Comparison of ENCODE assay signal across 25 cellular contexts in the genomic region with DNA sequence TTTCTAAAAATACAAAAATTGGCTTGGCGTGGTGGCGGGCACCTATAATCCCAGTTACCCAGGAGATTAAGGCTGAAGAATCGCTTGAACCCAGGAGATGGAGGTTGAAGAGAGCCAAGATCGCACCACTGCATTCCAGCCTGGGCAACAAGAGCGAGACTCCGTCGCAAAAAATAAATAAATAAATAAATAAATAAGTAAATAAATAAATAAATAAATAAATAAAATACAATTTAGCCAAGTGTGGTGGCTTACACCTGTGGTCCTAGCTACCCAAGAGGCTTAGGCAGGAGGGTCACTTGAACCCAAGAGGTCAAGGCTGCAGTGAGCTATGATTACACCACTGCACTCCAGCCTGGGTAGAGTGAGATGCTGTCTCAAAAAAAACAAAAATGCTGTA.
"Had no signal": no experiment of that assay in that cellular context is flagged by ENCODE, and none has a peak within 500 bp of the region (broad histone marks: within the 10 kb centered on the region; RNA-seq: fewer than 3 reads in every experiment).

No MANE protein-coding gene starts in this region.

- H3K36me3 ChIP-seq: brain microvascular endothelial cell, esophagus muscularis mucosa had no signal

- H3K27ac Mint-ChIP-seq: activated CD4-positive, alpha-beta memory T cell treated with anti-CD3 and anti-CD28 coated beads for 36 hours; activated CD4-positive, alpha-beta T cell treated with anti-CD3 and anti-CD28 coated beads for 36 hours; activated CD4-positive, alpha-beta T cell treated with anti-CD3 and anti-CD28 coated beads, Interleukin-2, amount 10 ng/mL, durations not matched to agents 24 days and 14 days; activated CD8-positive, alpha-beta memory T cell treated with anti-CD3 and anti-CD28 coated beads, Interleukin-2, amount 10 ng/mL, durations not matched to agents 7 days and 5 days; activated CD8-positive, alpha-beta T cell treated with anti-CD3 and anti-CD28 coated beads, Interleukin-2, amount 10 ng/mL, durations not matched to agents 7 days and 5 days; activated naive CD4-positive, alpha-beta T cell treated with anti-CD3 and anti-CD28 coated beads, Interleukin-2, amount 10 ng/mL, durations not matched to agents 7 days and 5 days; activated naive CD4-positive, alpha-beta T cell treated with anti-CD3 and anti-CD28 coated beads, Interleukin-2, amount 50 U/mL, for 72 hours; activated naive CD8-positive, alpha-beta T cell treated with anti-CD3 and anti-CD28 coated beads, Interleukin-2, amount 10 ng/mL, durations not matched to agents 7 days and 5 days; dendritic cell treated with granulocyte-macrophage colony-stimulating factor and Interleukin-4, amounts not matched to agents 40 ng/mL and 50 ng/mL, for 4 days; endodermal cell had no signal

- ATAC-seq: activated CD4-positive, alpha-beta T cell treated with anti-CD3 and anti-CD28 coated beads for 36 hours; activated CD8-positive, alpha-beta memory T cell treated with anti-CD3 and anti-CD28 coated beads, Interleukin-2, amount 10 ng/mL, durations not matched to agents 7 days and 5 days; activated CD8-positive, alpha-beta T cell treated with anti-CD3 and anti-CD28 coated beads, Interleukin-2, amount 10 ng/mL, durations not matched to agents 7 days and 5 days; activated naive CD4-positive, alpha-beta T cell treated with anti-CD3 and anti-CD28 coated beads, Interleukin-2, amount 50 U/mL, for 72 hours had no signal

- H3K4me3 Mint-ChIP-seq: activated CD4-positive, alpha-beta memory T cell treated with anti-CD3 and anti-CD28 coated beads for 36 hours; activated CD4-positive, alpha-beta T cell treated with anti-CD3 and anti-CD28 coated beads for 36 hours; activated CD4-positive, alpha-beta T cell treated with anti-CD3 and anti-CD28 coated beads, Interleukin-2, amount 10 ng/mL, durations not matched to agents 24 days and 14 days; activated CD8-positive, alpha-beta memory T cell treated with anti-CD3 and anti-CD28 coated beads, Interleukin-2, amount 10 ng/mL, durations not matched to agents 7 days and 5 days; activated CD8-positive, alpha-beta T cell treated with anti-CD3 and anti-CD28 coated beads, Interleukin-2, amount 10 ng/mL, durations not matched to agents 7 days and 5 days; activated naive CD4-positive, alpha-beta T cell treated with anti-CD3 and anti-CD28 coated beads, Interleukin-2, amount 10 ng/mL, durations not matched to agents 7 days and 5 days; activated naive CD8-positive, alpha-beta T cell treated with anti-CD3 and anti-CD28 coated beads, Interleukin-2, amount 10 ng/mL, durations not matched to agents 7 days and 5 days; central memory CD8-positive, alpha-beta T cell; dendritic cell treated with granulocyte-macrophage colony-stimulating factor and Interleukin-4, amounts not matched to agents 40 ng/mL and 50 ng/mL, for 4 days; endodermal cell had no signal

- H3K27me3 ChIP-seq: brain microvascular endothelial cell, dorsolateral prefrontal cortex, esophagus muscularis mucosa had no signal

- H3K27me3 Mint-ChIP-seq: activated CD4-positive, alpha-beta memory T cell treated with anti-CD3 and anti-CD28 coated beads for 36 hours; activated CD4-positive, alpha-beta T cell treated with anti-CD3 and anti-CD28 coated beads for 36 hours; activated CD4-positive, alpha-beta T cell treated with anti-CD3 and anti-CD28 coated beads, Interleukin-2, amount 10 ng/mL, durations not matched to agents 24 days and 14 days; activated CD8-positive, alpha-beta memory T cell treated with anti-CD3 and anti-CD28 coated beads, Interleukin-2, amount 10 ng/mL, durations not matched to agents 7 days and 5 days; activated naive CD4-positive, alpha-beta T cell treated with anti-CD3 and anti-CD28 coated beads, Interleukin-2, amount 10 ng/mL, durations not matched to agents 7 days and 5 days; activated naive CD8-positive, alpha-beta T cell treated with anti-CD3 and anti-CD28 coated beads, Interleukin-2, amount 10 ng/mL, durations not matched to agents 7 days and 5 days; dendritic cell treated with granulocyte-macrophage colony-stimulating factor and Interleukin-4, amounts not matched to agents 40 ng/mL and 50 ng/mL, for 4 days had no signal

- DNase-seq: activated CD4-positive, alpha-beta memory T cell treated with anti-CD3 and anti-CD28 coated beads for 36 hours; activated CD4-positive, alpha-beta T cell treated with anti-CD3 and anti-CD28 coated beads for 36 hours; activated CD4-positive, alpha-beta T cell treated with anti-CD3 and anti-CD28 coated beads, Interleukin-2, amount 10 ng/mL, durations not matched to agents 24 days and 14 days; activated CD4-positive, CD25-positive, alpha-beta regulatory T cell; activated CD4-positive, CD25-positive, alpha-beta regulatory T cell treated with anti-CD3 and anti-CD28 coated beads, Interleukin-2, amount 50 U/mL, for 72 hours; activated CD8-positive, alpha-beta memory T cell treated with anti-CD3 and anti-CD28 coated beads, Interleukin-2, amount 10 ng/mL, durations not matched to agents 7 days and 5 days; activated CD8-positive, alpha-beta memory T cell treated with anti-CD3 and anti-CD28 coated beads, Interleukin-2, amount 50 U/mL, for 4 hours; activated CD8-positive, alpha-beta T cell treated with anti-CD3 and anti-CD28 coated beads, Interleukin-2, amount 10 ng/mL, durations not matched to agents 7 days and 5 days; activated gamma-delta T cell; activated naive CD4-positive, alpha-beta T cell; activated naive CD4-positive, alpha-beta T cell treated with anti-CD3 and anti-CD28 coated beads, Interleukin-2, amount 10 ng/mL, durations not matched to agents 7 days and 5 days; activated naive CD8-positive, alpha-beta T cell treated with anti-CD3 and anti-CD28 coated beads, Interleukin-2, amount 10 ng/mL, durations not matched to agents 7 days and 5 days; activated T-cell treated with anti-CD3 and anti-CD28 coated beads, Interleukin-2, amount 50 U/mL, for 1 hour; activated T-cell treated with anti-CD3 and anti-CD28 coated beads, Interleukin-2, amount 50 U/mL, for 48 hours; anterior cingulate cortex; brain microvascular endothelial cell; effector memory CD4-positive, alpha-beta T cell; endodermal cell; T-helper 2 cell had no signal

- H3K36me3 Mint-ChIP-seq: activated CD4-positive, alpha-beta memory T cell treated with anti-CD3 and anti-CD28 coated beads for 36 hours; activated CD8-positive, alpha-beta memory T cell treated with anti-CD3 and anti-CD28 coated beads, Interleukin-2, amount 10 ng/mL, durations not matched to agents 7 days and 5 days; activated naive CD4-positive, alpha-beta T cell treated with anti-CD3 and anti-CD28 coated beads, Interleukin-2, amount 10 ng/mL, durations not matched to agents 7 days and 5 days; activated naive CD8-positive, alpha-beta T cell treated with anti-CD3 and anti-CD28 coated beads, Interleukin-2, amount 10 ng/mL, durations not matched to agents 7 days and 5 days had no signal

- H3K9me3 Mint-ChIP-seq: activated CD4-positive, alpha-beta memory T cell treated with anti-CD3 and anti-CD28 coated beads for 36 hours; activated naive CD4-positive, alpha-beta T cell treated with anti-CD3 and anti-CD28 coated beads, Interleukin-2, amount 10 ng/mL, durations not matched to agents 7 days and 5 days; activated naive CD8-positive, alpha-beta T cell treated with anti-CD3 and anti-CD28 coated beads, Interleukin-2, amount 10 ng/mL, durations not matched to agents 7 days and 5 days; central memory CD8-positive, alpha-beta T cell; dendritic cell treated with granulocyte-macrophage colony-stimulating factor and Interleukin-4, amounts not matched to agents 40 ng/mL and 50 ng/mL, for 4 days; endodermal cell had no signal

- H3K4me1 ChIP-seq: esophagus muscularis mucosa had no signal

- H3K4me1 Mint-ChIP-seq: activated CD4-positive, alpha-beta T cell treated with anti-CD3 and anti-CD28 coated beads for 36 hours; activated CD4-positive, alpha-beta T cell treated with anti-CD3 and anti-CD28 coated beads, Interleukin-2, amount 10 ng/mL, durations not matched to agents 24 days and 14 days; activated CD8-positive, alpha-beta memory T cell treated with anti-CD3 and anti-CD28 coated beads, Interleukin-2, amount 10 ng/mL, durations not matched to agents 7 days and 5 days; activated naive CD4-positive, alpha-beta T cell treated with anti-CD3 and anti-CD28 coated beads, Interleukin-2, amount 10 ng/mL, durations not matched to agents 7 days and 5 days; activated naive CD8-positive, alpha-beta T cell treated with anti-CD3 and anti-CD28 coated beads, Interleukin-2, amount 10 ng/mL, durations not matched to agents 7 days and 5 days; central memory CD8-positive, alpha-beta T cell had no signal

- H3K9me3 ChIP-seq: esophagus muscularis mucosa had no signal

- H3K27ac ChIP-seq: brain microvascular endothelial cell, coronary artery, esophagus muscularis mucosa had no signal

- H3K4me3 ChIP-seq: coronary artery, dorsolateral prefrontal cortex, esophagus muscularis mucosa had no signal
